Comparison of ENCODE assay signal across 8 cellular contexts in genomic region chr2:82487354-82487753, GRCh38.
"Had no signal": no experiment of that assay in that cellular context is flagged by ENCODE, and none has a peak within 500 bp of the region (broad histone marks: within the 10 kb centered on the region; RNA-seq: fewer than 3 reads in every experiment).

No MANE protein-coding gene starts in this region.

- H3K27ac Mint-ChIP-seq: GM23338, H9 had no signal

- H3K4me3 Mint-ChIP-seq: GM23338, H9 had no signal

- H3K4me1 Mint-ChIP-seq: GM23338, H9 had no signal

- DNase-seq: H9, HCEC 1CT, IMR-90 had no signal

- FAIRE-seq: H1, H54, HTR-8/SVneo, K562 had no signal

- ATAC-seq: GM23338, K562 had no signal

- H3K4me3 ChIP-seq: GM23338, K562 had no signal
